In the genomic region with DNA sequence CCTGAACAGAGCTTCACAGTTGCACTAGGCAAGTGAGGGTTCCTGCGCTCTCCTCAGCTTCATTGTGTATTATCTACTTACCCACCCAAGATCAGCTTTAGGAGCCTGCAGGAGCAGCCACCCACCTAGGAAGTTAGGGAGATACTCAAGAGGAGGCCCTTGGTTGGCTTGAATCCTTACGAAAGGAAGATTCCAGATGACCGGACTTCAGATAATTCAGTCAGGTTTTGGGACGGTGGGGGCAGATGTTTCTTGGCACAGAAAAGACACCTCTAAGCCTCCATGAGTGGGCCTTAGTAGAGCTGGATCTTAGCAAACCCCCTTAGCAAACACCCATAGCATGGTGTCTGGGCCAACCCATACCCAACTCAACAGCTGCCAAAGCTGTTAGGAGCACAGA, we compare ENCODE assay signal across 19 cellular contexts. TPM values are rescaled to one million over a fixed set of nuclear protein-coding genes. Genes with fewer than 3 reads are reported as not detected.
DNase-seq lines count a peak whose midpoint lies in the region; ATAC-seq and TF ChIP-seq lines count a peak whose summit lies in the region.
"Had no signal": no experiment of that assay in that cellular context is flagged by ENCODE, and none has a peak within 500 bp of the region (broad histone marks: within the 10 kb centered on the region; RNA-seq: fewer than 3 reads in every experiment).

No MANE protein-coding gene starts in this region.

- H3K9me3 Mint-ChIP-seq in activated T-helper 2 cell treated with anti-CD3 and anti-CD28 coated beads, Interferon-gamma antibody, Interleukin-2, Interleukin-4, amounts not matched to agents 10 μg/mL and 5 μg/mL and 100 μg/mL, durations not matched to agents 14 hours and 24 hours and 36 hours, result no peaks in the 10 kb centered on the region

- ATAC-seq in sciatic nerve, result no peak
- no peak for ATAC-seq in mucosa of descending colon

- no peaks in the 10 kb centered on the region for H3K27me3 ChIP-seq in left ventricle myocardium inferior (ENCODE audit: low read depth)

- H3K27me3 Mint-ChIP-seq in activated T-helper 2 cell treated with anti-CD3 and anti-CD28 coated beads, Interferon-gamma antibody, Interleukin-2, Interleukin-4, amounts not matched to agents 10 μg/mL and 5 μg/mL and 100 μg/mL, durations not matched to agents 14 hours and 24 hours and 36 hours (ENCODE audit: low read depth), result no peaks in the 10 kb centered on the region

- peaks cover 17% of the 10 kb centered on the region for H3K36me3 Mint-ChIP-seq in activated T-helper 2 cell treated with anti-CD3 and anti-CD28 coated beads, Interferon-gamma antibody, Interleukin-2, Interleukin-4, amounts not matched to agents 10 μg/mL and 5 μg/mL and 100 μg/mL, durations not matched to agents 14 hours and 24 hours and 36 hours (ENCODE audit: low read depth)

- peak; percentile 15 for DNase-seq in cardiac septum (ENCODE audit: low spot score)
- DNase-seq in left ventricle myocardium inferior, result no peak
- peak; percentile 7 for DNase-seq in activated T-helper 2 cell treated with anti-CD3 and anti-CD28 coated beads, Interferon-gamma antibody, Interleukin-2, Interleukin-4, amounts not matched to agents 10 μg/mL and 5 μg/mL and 100 μg/mL, durations not matched to agents 14 hours and 24 hours and 36 hours (ENCODE audit: low spot score)
- DNase-seq in sciatic nerve (ENCODE audit: low spot score), result peak; percentile 22
- DNase-seq in mucosa of descending colon, result no peak
- no peak for DNase-seq in DMS53 treated with DMSO at 0.1 percent for 48 hours (lab: John Stamatoyannopoulos, UW; ENCODE audit: unreplicated experiment)
- no peak for DNase-seq in NCI-H526 (lab: John Stamatoyannopoulos, UW)
- DNase-seq: ACHN; C1 segment of cervical spinal cord; DMS79 treated with DMSO at 0.1 percent for 48 hours; NCI-H1105; NCI-H1694; NCI-H2081 treated with DMSO at 0.1 percent for 48 hours; NCI-H748 treated with DMSO at 0.1 percent for 48 hours; NK-92 treated with Interleukin-12 subunit alpha and Interleukin-12 subunit beta, amount 100 ng/mL, for 24 hours; OCI-M1; SHP77 had no signal

- intact Hi-C loops in cardiac septum (cut with DNase I) (loop anchor here (5.0 kb wide), 1 partner anchor 81 kb away; a partner anchor contains a TSS), left ventricle myocardium inferior (cut with micrococcal nuclease) (no loop called here), sciatic nerve (cut with DNase I) (no loop called here), mucosa of descending colon (cut with DNase I, micrococcal nuclease) (no loop called here)
- intact Hi-C loops in activated T-helper 2 cell treated with anti-CD3 and anti-CD28 coated beads, Interferon-gamma antibody, Interleukin-2, Interleukin-4, amounts not matched to agents 10 μg/mL and 5 μg/mL and 100 μg/mL, durations not matched to agents 14 hours and 24 hours and 36 hours (cut with micrococcal nuclease), result no loop called here

- H3K36me3 ChIP-seq in left ventricle myocardium inferior (peaks cover 5% of the 10 kb centered on the region), mucosa of descending colon (ENCODE audit: low read depth) (no peaks in the 10 kb centered on the region)

- H3K27ac Mint-ChIP-seq in activated T-helper 2 cell treated with anti-CD3 and anti-CD28 coated beads, Interferon-gamma antibody, Interleukin-2, Interleukin-4, amounts not matched to agents 10 μg/mL and 5 μg/mL and 100 μg/mL, durations not matched to agents 14 hours and 24 hours and 36 hours, result no peak overlapping the region

- H3K4me1 Mint-ChIP-seq in activated T-helper 2 cell treated with anti-CD3 and anti-CD28 coated beads, Interferon-gamma antibody, Interleukin-2, Interleukin-4, amounts not matched to agents 10 μg/mL and 5 μg/mL and 100 μg/mL, durations not matched to agents 14 hours and 24 hours and 36 hours (ENCODE audit: low read depth), result peaks cover 42% of the 10 kb centered on the region

- H3K4me3 ChIP-seq in left ventricle myocardium inferior (no peak overlapping the region), mucosa of descending colon (no peak overlapping the region)

- TF ChIP-seq CTCF in left ventricle myocardium inferior (IDR thresholded peaks at IDR 0.05; ENCODE audit: borderline replicate concordance) (no peak), mucosa of descending colon (IDR thresholded peaks at IDR 0.05) (no peak)

- H3K9me3 ChIP-seq in left ventricle myocardium inferior (replicated peaks) (no peaks in the 10 kb centered on the region), mucosa of descending colon (no peaks in the 10 kb centered on the region)

- H3K27ac ChIP-seq in left ventricle myocardium inferior (replicated peaks), result no peak overlapping the region

- peaks cover 39% of the 10 kb centered on the region for H3K4me1 ChIP-seq in left ventricle myocardium inferior
- peaks cover 9% of the 10 kb centered on the region for H3K4me1 ChIP-seq in mucosa of descending colon (ENCODE audit: low read depth)

- H3K4me3 Mint-ChIP-seq in activated T-helper 2 cell treated with anti-CD3 and anti-CD28 coated beads, Interferon-gamma antibody, Interleukin-2, Interleukin-4, amounts not matched to agents 10 μg/mL and 5 μg/mL and 100 μg/mL, durations not matched to agents 14 hours and 24 hours and 36 hours (ENCODE audit: low read depth), result no peak overlapping the region

RNA-seq across cellular contexts. Expression of a gene that starts 2.4 kb away (rescaled TPM):
- 33.7 TPM for total RNA-seq in cardiac septum
- 25.2 TPM for total RNA-seq in left ventricle myocardium inferior
- total RNA-seq in activated T-helper 2 cell treated with anti-CD3 and anti-CD28 coated beads, Interferon-gamma antibody, Interleukin-2, Interleukin-4, amounts not matched to agents 10 μg/mL and 5 μg/mL and 100 μg/mL, durations not matched to agents 14 hours and 24 hours and 36 hours, result 156 and 159 TPM in 2 replicates
- total RNA-seq in sciatic nerve, result 60.3 TPM
- 10 to 100 TPM; 26.3 to 35.5 (median 26.8) TPM for total RNA-seq in mucosa of descending colon

RNA-seq across cellular contexts. Expression of a gene that starts 38.2 kb away (rescaled TPM):
- total RNA-seq in cardiac septum (11.9 TPM), left ventricle myocardium inferior (11.0 TPM), sciatic nerve (13.2 TPM), mucosa of descending colon (10 to 100 TPM in 1 of 3 donors, 1 to 10 TPM in 2; 6.3 to 10.1 (median 8.3) TPM)
- 29.8 and 30.1 TPM in 2 replicates for total RNA-seq in activated T-helper 2 cell treated with anti-CD3 and anti-CD28 coated beads, Interferon-gamma antibody, Interleukin-2, Interleukin-4, amounts not matched to agents 10 μg/mL and 5 μg/mL and 100 μg/mL, durations not matched to agents 14 hours and 24 hours and 36 hours
- total RNA-seq: H4, NCI-H460 had no signal

Comparison
In these comparisons a context has a peak if more than half of its experiments do, and no peak if none do; other contexts are left out.
1. DNase-seq: peak in cardiac septum (single experiment), activated T-helper 2 cell treated with anti-CD3 and anti-CD28 coated beads, Interferon-gamma antibody, Interleukin-2, Interleukin-4, amounts not matched to agents 10 μg/mL and 5 μg/mL and 100 μg/mL, durations not matched to agents 14 hours and 24 hours and 36 hours (single experiment) and sciatic nerve (single experiment); none in left ventricle myocardium inferior (single experiment), mucosa of descending colon (0 of 3), DMS53 treated with DMSO at 0.1 percent for 48 hours (single experiment) and NCI-H526 (0 of 2).